In genomic region chr14:102330806-102331205, GRCh38 we compare ENCODE assay signal across 26 cellular contexts.
"Had no signal": no experiment of that assay in that cellular context is flagged by ENCODE, and none has a peak within 500 bp of the region (broad histone marks: within the 10 kb centered on the region; RNA-seq: fewer than 3 reads in every experiment).

No MANE protein-coding gene starts in this region.

- H3K9me3 ChIP-seq: colonic mucosa, esophagus muscularis mucosa, esophagus squamous epithelium, gastrocnemius medialis, gastroesophageal sphincter, heart left ventricle, heart right ventricle had no signal

- H3K27ac Mint-ChIP-seq: dendritic cell treated with granulocyte-macrophage colony-stimulating factor and Interleukin-4, amounts not matched to agents 40 ng/mL and 50 ng/mL, for 4 days; endodermal cell had no signal

- H3K27me3 Mint-ChIP-seq: dendritic cell treated with granulocyte-macrophage colony-stimulating factor and Interleukin-4, amounts not matched to agents 40 ng/mL and 50 ng/mL, for 4 days; effector memory CD8-positive, alpha-beta T cell had no signal

- H3K4me2 ChIP-seq: hepatocyte had no signal

- H3K27me3 ChIP-seq: colonic mucosa, dorsolateral prefrontal cortex, esophagus muscularis mucosa, esophagus squamous epithelium, foreskin keratinocyte, gastrocnemius medialis, gastroesophageal sphincter, heart left ventricle, heart right ventricle, hepatocyte had no signal

- H3K4me1 Mint-ChIP-seq: endodermal cell had no signal

- H3K4me1 ChIP-seq: colonic mucosa, esophagus muscularis mucosa, foreskin keratinocyte, gastrocnemius medialis, gastroesophageal sphincter, heart left ventricle had no signal

- H3K9me3 Mint-ChIP-seq: dendritic cell treated with granulocyte-macrophage colony-stimulating factor and Interleukin-4, amounts not matched to agents 40 ng/mL and 50 ng/mL, for 4 days; effector memory CD8-positive, alpha-beta T cell; endodermal cell had no signal

- H3K4me3 ChIP-seq: colonic mucosa, coronary artery, dorsolateral prefrontal cortex, esophagus muscularis mucosa, esophagus squamous epithelium, gastrocnemius medialis, gastroesophageal sphincter, heart left ventricle, heart right ventricle, hepatocyte had no signal

- ATAC-seq: effector memory CD8-positive, alpha-beta T cell; esophagus mucosa; foreskin keratinocyte; gastrocnemius medialis; gastroesophageal sphincter; heart left ventricle; heart right ventricle had no signal

- H3K36me3 ChIP-seq: colonic mucosa had no signal

- H3K4me3 Mint-ChIP-seq: dendritic cell treated with granulocyte-macrophage colony-stimulating factor and Interleukin-4, amounts not matched to agents 40 ng/mL and 50 ng/mL, for 4 days; effector memory CD8-positive, alpha-beta T cell; endodermal cell had no signal

- DNase-seq: colonic mucosa; cortex of kidney; dermis blood vessel endothelial cell; dorsolateral prefrontal cortex; effector CD4-positive, alpha-beta T cell; effector CD8-positive, alpha-beta T cell; effector memory CD4-positive, alpha-beta T cell; effector memory CD8-positive, alpha-beta T cell; endodermal cell; erythroblast; esophagus squamous epithelium; foreskin fibroblast; foreskin keratinocyte; foreskin melanocyte; gastrocnemius medialis; glutamatergic neuron; head of caudate nucleus; heart right ventricle had no signal

- H3K27ac ChIP-seq: colonic mucosa, coronary artery, dorsolateral prefrontal cortex, epithelial cell of prostate, esophagus muscularis mucosa, esophagus squamous epithelium, foreskin keratinocyte, gastrocnemius medialis, gastroesophageal sphincter, heart left ventricle, heart right ventricle, hepatocyte had no signal

- H3K79me2 ChIP-seq: hepatocyte had no signal

- H2AFZ ChIP-seq: hepatocyte had no signal
